Comparison of ENCODE assay signal across 24 cellular contexts in genomic region chr22:46351767-46352166, GRCh38. TPM values are rescaled to one million over a fixed set of nuclear protein-coding genes. Genes with fewer than 3 reads are reported as not detected.
DNase-seq lines count a peak whose midpoint lies in the region; ATAC-seq, FAIRE-seq and TF ChIP-seq lines count a peak whose summit lies in the region.
"Had no signal": no experiment of that assay in that cellular context is flagged by ENCODE, and none has a peak within 500 bp of the region (broad histone marks: within the 10 kb centered on the region; RNA-seq: fewer than 3 reads in every experiment).

No MANE protein-coding gene starts in this region.

- no peak overlapping the region for H3K4me3 Mint-ChIP-seq in stimulated activated effector memory CD8-positive, alpha-beta T cell treated with anti-CD3 and anti-CD28 coated beads, Interleukin-12 subunit alpha, Interleukin-12 subunit beta, amount 100 ng/mL, for 72 hours
- H3K4me3 Mint-ChIP-seq: CD4-positive, CD25-positive, alpha-beta regulatory T cell; GM23338; H9 had no signal

- RAD21 ChIA-PET in GM12878 (lab: Charles Lee; ENCODE audit: unreplicated experiment): no interaction called here

- no peaks in the 10 kb centered on the region for H3K79me2 ChIP-seq in GM12878 (ENCODE audit: control insufficient read depth, insufficient read depth, low read length)

- CTCF ChIA-PET in GM12878 (lab: Yijun Ruan, JAX): no interaction called here

- POLR2A ChIA-PET in GM12878 (lab: Charles Lee): no interaction called here

- ATAC-seq in Right ventricle myocardium superior (ENCODE audit: poor library complexity) (no peak), left cardiac atrium (no peak), GM12878 (no peak), left lung (no peak), upper lobe of right lung (no peak), HG03520 (IDR thresholded peaks at IDR 0.05; ENCODE audit: unreplicated experiment) (no peak)
- no peak for ATAC-seq in stimulated activated effector memory CD8-positive, alpha-beta T cell treated with anti-CD3 and anti-CD28 coated beads, Interleukin-12 subunit alpha, Interleukin-12 subunit beta, amount 100 ng/mL, for 72 hours
- ATAC-seq: GM23338, Panc1, SK-N-SH treated with all-trans-retinoic acid at 6 μM for 48 hours had no signal

- TF ChIP-seq POLR2A in GM12878 (IDR thresholded peaks at IDR 0.05; ENCODE audit: low read depth, low read length): peak; percentile 26; the same call in 1 of the 2 replicates

- H3K27me3 ChIP-seq in GM12878 (replicated peaks in 1 of 2; ENCODE audit: control insufficient read depth in 2 of 2, insufficient read depth in 2 of 2, low read length in 1 of 2) (no peaks in the 10 kb centered on the region), left lung (no peaks in the 10 kb centered on the region), upper lobe of right lung (no peaks in the 10 kb centered on the region)
- H3K27me3 ChIP-seq: BE2C, SJCRH30 had no signal

- no TSS peak for BruUV-seq in GM12878 (replicated peaks; lab: Mats Ljungman, UMichigan)

- SMC1A ChIA-PET in GM12878 (lab: Charles Lee; ENCODE audit: uncharacterized antibody, unreplicated experiment): no interaction called here

- 93% methylated on average over 18 of the region's 23 CpGs for WGBS in GM12878 (ENCODE audit: insufficient coverage, insufficient replicate concordance, low lambda C conversion rate, missing lambda C conversion rate)

- H3K4me3 ChIP-seq in GM12878 (no peak overlapping the region), left lung (no peak overlapping the region), upper lobe of right lung (no peak overlapping the region)
- H3K4me3 ChIP-seq: GM23338, SJCRH30 had no signal

- H3K27ac ChIP-seq in GM12878 (ENCODE audit: control insufficient read depth, insufficient read depth) (no peak overlapping the region), left lung (no peak overlapping the region), upper lobe of right lung (no peak overlapping the region)
- H3K27ac ChIP-seq: KMS-11, SJCRH30 had no signal

- peak; percentile 22 for DNase-seq in Right ventricle myocardium superior
- no peak for DNase-seq in left cardiac atrium
- DNase-seq in GM12878 (ENCODE audit: low read depth, low spot score): no peak
- peak; percentile 24 to 65 for DNase-seq in left lung
- peak; percentile 60 for DNase-seq in upper lobe of right lung
- DNase-seq in RKO (ENCODE audit: low spot score): no peak
- no peak for DNase-seq in stimulated activated effector memory CD8-positive, alpha-beta T cell treated with anti-CD3 and anti-CD28 coated beads, Interleukin-12 subunit alpha, Interleukin-12 subunit beta, amount 100 ng/mL, for 72 hours (ENCODE audit: low spot score in 2 of 2)
- DNase-seq: 8988T; ACHN; BE2C; CD4-positive, CD25-positive, alpha-beta regulatory T cell; DMS153; DND-41; IMR-90; MM.1S; NCI-H2029; NCI-H526 treated with DMSO at 0.1 percent for 48 hours; SJCRH30 had no signal

- in situ Hi-C loops in GM12878 (cut with MboI): no loop called here

- H3K27ac Mint-ChIP-seq in stimulated activated effector memory CD8-positive, alpha-beta T cell treated with anti-CD3 and anti-CD28 coated beads, Interleukin-12 subunit alpha, Interleukin-12 subunit beta, amount 100 ng/mL, for 72 hours: no peak overlapping the region
- H3K27ac Mint-ChIP-seq: CD4-positive, CD25-positive, alpha-beta regulatory T cell; GM23338 had no signal

- H3K4me1 ChIP-seq in GM12878 (ENCODE audit: control insufficient read depth, insufficient read depth, low read length) (no peaks in the 10 kb centered on the region), left lung (peaks cover 2 to 4% of the 10 kb centered on the region in 2 donors), upper lobe of right lung (peaks cover 3% of the 10 kb centered on the region)
- H3K4me1 ChIP-seq: SJCRH30 had no signal

- H3K9me3 ChIP-seq in GM12878 (replicated peaks; ENCODE audit: control insufficient read depth, insufficient read depth, low read length) (no peaks in the 10 kb centered on the region), left lung (no peaks in the 10 kb centered on the region), upper lobe of right lung (no peaks in the 10 kb centered on the region)
- H3K9me3 ChIP-seq: BE2C, SJCRH30 had no signal

- no peak for FAIRE-seq in GM12878 (lab: Jason Lieb, UNC)

- H3K9ac ChIP-seq in GM12878 (ENCODE audit: control insufficient read depth, insufficient read depth, low read length): no peak overlapping the region
- H3K9ac ChIP-seq: KMS-11 had no signal

- no peak for TF ChIP-seq CTCF in GM12878 (IDR thresholded peaks at IDR 0.05 in 2 of 3, conservative IDR thresholded peaks at IDR 0.05 in 1 of 3; ENCODE audit: control insufficient read depth in 2 of 3, extremely low read depth in 1 of 3, insufficient read depth in 1 of 3, low read depth in 3 of 3, low read length in 3 of 3)
- no peak for TF ChIP-seq CTCF in left lung (IDR thresholded peaks at IDR 0.05)
- TF ChIP-seq CTCF in upper lobe of right lung (IDR thresholded peaks at IDR 0.05): no peak

- H4K20me1 ChIP-seq in GM12878 (ENCODE audit: control insufficient read depth, insufficient read depth): no peaks in the 10 kb centered on the region

- no peak overlapping the region for H2AFZ ChIP-seq in GM12878 (ENCODE audit: control insufficient read depth, low read depth, low read length)
- H2AFZ ChIP-seq: GM23338 had no signal

- intact Hi-C loops in Right ventricle myocardium superior (cut with DNase I): no loop called here
- intact Hi-C loops in left cardiac atrium (cut with DNase I): no loop called here
- intact Hi-C loops in GM12878 (cut with micrococcal nuclease; ENCODE audit: unreplicated experiment): no loop called here
- intact Hi-C loops in left lung (cut with DNase I): no loop called here
- intact Hi-C loops in upper lobe of right lung (cut with DNase I): no loop called here

- H3K4me2 ChIP-seq in GM12878 (ENCODE audit: control insufficient read depth, insufficient read depth): no peak overlapping the region
- H3K4me2 ChIP-seq: GM23338, KMS-11 had no signal

- peaks cover 12% of the 10 kb centered on the region for H3K4me1 Mint-ChIP-seq in stimulated activated effector memory CD8-positive, alpha-beta T cell treated with anti-CD3 and anti-CD28 coated beads, Interleukin-12 subunit alpha, Interleukin-12 subunit beta, amount 100 ng/mL, for 72 hours
- H3K4me1 Mint-ChIP-seq: GM23338, H9 had no signal

- no peaks in the 10 kb centered on the region for H3K9me3 Mint-ChIP-seq in stimulated activated effector memory CD8-positive, alpha-beta T cell treated with anti-CD3 and anti-CD28 coated beads, Interleukin-12 subunit alpha, Interleukin-12 subunit beta, amount 100 ng/mL, for 72 hours
- H3K9me3 Mint-ChIP-seq: CD4-positive, CD25-positive, alpha-beta regulatory T cell; GM23338; H9 had no signal

- TF ChIP-seq EP300 in GM12878 (IDR thresholded peaks at IDR 0.05; ENCODE audit: borderline replicate concordance in 1 of 2, control insufficient read depth in 1 of 2, low read depth in 2 of 2, low read length in 2 of 2): no peak

- TF ChIP-seq RAD21 in GM12878 (IDR thresholded peaks at IDR 0.05; ENCODE audit: insufficient read depth, low read depth, low read length): no peak

- peaks cover 15 to 57% of the 10 kb centered on the region in 2 experiments for H3K36me3 ChIP-seq in GM12878 (ENCODE audit: control insufficient read depth in 2 of 2, insufficient read depth in 2 of 2, low read length in 1 of 2)
- peaks cover 0 to 100% of the 10 kb centered on the region in 2 donors for H3K36me3 ChIP-seq in left lung
- peaks cover 87% of the 10 kb centered on the region for H3K36me3 ChIP-seq in upper lobe of right lung

- H3K36me3 Mint-ChIP-seq in stimulated activated effector memory CD8-positive, alpha-beta T cell treated with anti-CD3 and anti-CD28 coated beads, Interleukin-12 subunit alpha, Interleukin-12 subunit beta, amount 100 ng/mL, for 72 hours: peaks cover 81% of the 10 kb centered on the region

RNA-seq across cellular contexts. Expression of gene TRMU, which starts 16.3 kb away (rescaled TPM):
- total RNA-seq in Right ventricle myocardium superior (37.7 TPM), left cardiac atrium (10 to 100 TPM; 27.5 to 41.9 TPM), GM12878 (2014; rRNA removed) (47.5 and 48.0 TPM in 2 replicates), GM12878 (2014; rRNA removed; fragmentation: Illumina TruSeq; extraction: Trizol) (26.1 and 29.6 TPM in 2 replicates), GM12878 (2021) (54.5 and 57.0 TPM in 2 replicates), left lung (10 to 100 TPM; 34.1 to 35.8 TPM), upper lobe of right lung (34.9 TPM)
- total RNA-seq in GM12878 (2013; cell fraction: nucleolus; rRNA removed): 189 and 218 TPM in 2 replicates
- 18.3 TPM for polyA plus RNA-seq in GM12878 (2011; ENCODE audit: low read depth)
- polyA plus RNA-seq in GM12878 (2011; rRNA removed) (33.4 and 40.0 TPM in 2 replicates), GM12878 (2014; fragmentation: Illumina TruSeq; extraction: Trizol) (25.8 and 34.8 TPM in 2 replicates), GM12878 (2014; fragmentation: Nextera tagmentation; extraction: Ambion mirVana) (1 to 10 TPM; 3.5 to 5.8 TPM), GM12878 (2014; rRNA removed) (56.0 and 66.7 TPM in 2 replicates), GM12878 (2016; fragmentation: Nextera tagmentation; extraction: Ambion mirVana) (10 to 100 TPM; 49.4 to 54.4 TPM)
- polyA plus RNA-seq in GM12878 (2011; cell fraction: cytosol; rRNA removed): 39.1 and 46.8 TPM in 2 replicates
- 219 and 267 TPM in 2 replicates for polyA plus RNA-seq in GM12878 (2011; cell fraction: nucleus; rRNA removed)
- polyA plus RNA-seq in GM12878 (2012): 35.4 and 37.9 TPM in 2 replicates
- 34.3 and 45.9 TPM in 2 replicates for polyA minus RNA-seq in GM12878 (2011; rRNA and poly(A)+ RNA removed)
- 10.3 and 13.0 TPM in 2 replicates for polyA minus RNA-seq in GM12878 (2011; cell fraction: cytosol; rRNA and poly(A)+ RNA removed)
- 113 and 177 TPM in 2 replicates for polyA minus RNA-seq in GM12878 (2011; cell fraction: nucleus; rRNA and poly(A)+ RNA removed)

RNA-seq across cellular contexts. Expression of gene GTSE1, which starts 55.1 kb away (rescaled TPM):
- total RNA-seq in Right ventricle myocardium superior: 0.43 TPM
- under 1 TPM; 0.24 to 0.94 TPM for total RNA-seq in left cardiac atrium
- 24.9 and 27.6 TPM in 2 replicates for total RNA-seq in GM12878 (2013; cell fraction: nucleolus; rRNA removed)
- total RNA-seq in GM12878 (2014; rRNA removed): 25.9 and 27.4 TPM in 2 replicates
- total RNA-seq in GM12878 (2014; rRNA removed; fragmentation: Illumina TruSeq; extraction: Trizol): 21.8 and 23.3 TPM in 2 replicates
- 43.9 and 46.2 TPM in 2 replicates for total RNA-seq in GM12878 (2021)
- 9.6 TPM for polyA plus RNA-seq in GM12878 (2011; ENCODE audit: low read depth)
- polyA plus RNA-seq in GM12878 (2011; rRNA removed): 15.9 and 21.6 TPM in 2 replicates
- polyA plus RNA-seq in GM12878 (2011; cell fraction: cytosol; rRNA removed): 25.5 and 28.6 TPM in 2 replicates
- polyA plus RNA-seq in GM12878 (2011; cell fraction: nucleus; rRNA removed): 32.2 and 57.3 TPM in 2 replicates
- 17.0 and 17.2 TPM in 2 replicates for polyA plus RNA-seq in GM12878 (2012)
- polyA plus RNA-seq in GM12878 (2014; fragmentation: Illumina TruSeq; extraction: Trizol): 30.8 and 37.1 TPM in 2 replicates
- 1 to 10 TPM; 6.6 to 10.0 TPM for polyA plus RNA-seq in GM12878 (2014; fragmentation: Nextera tagmentation; extraction: Ambion mirVana)
- 43.0 and 45.2 TPM in 2 replicates for polyA plus RNA-seq in GM12878 (2014; rRNA removed)
- polyA plus RNA-seq in GM12878 (2016; fragmentation: Nextera tagmentation; extraction: Ambion mirVana): 10 to 100 TPM; 43.9 to 44.5 TPM
- 11.3 and 18.4 TPM in 2 replicates for polyA minus RNA-seq in GM12878 (2011; rRNA and poly(A)+ RNA removed)
- polyA minus RNA-seq in GM12878 (2011; cell fraction: cytosol; rRNA and poly(A)+ RNA removed): 15.4 and 17.2 TPM in 2 replicates
- polyA minus RNA-seq in GM12878 (2011; cell fraction: nucleus; rRNA and poly(A)+ RNA removed): 9.9 and 17.7 TPM in 2 replicates
- 1 to 10 TPM; 1.5 to 6.4 TPM for total RNA-seq in left lung
- 0.43 TPM for total RNA-seq in upper lobe of right lung

Comparison
In these comparisons a context has a peak if more than half of its experiments do, and no peak if none do; other contexts are left out.
1. DNase-seq: peak in Right ventricle myocardium superior (single experiment), left lung (2 of 2) and upper lobe of right lung (single experiment); none in left cardiac atrium (single experiment), GM12878 (single experiment), RKO (single experiment) and stimulated activated effector memory CD8-positive, alpha-beta T cell treated with anti-CD3 and anti-CD28 coated beads, Interleukin-12 subunit alpha, Interleukin-12 subunit beta, amount 100 ng/mL, for 72 hours (0 of 2).